ENCODE assay signal across 9 cellular contexts in genomic region chr14:67622675-67623074, GRCh38. TPM values are rescaled to one million over a fixed set of nuclear protein-coding genes. Genes with fewer than 3 reads are reported as not detected.
A peak's percentile ranks its signal among the peaks of the same experiment; 100 is the strongest.
DNase-seq lines count a peak whose midpoint lies in the region; ATAC-seq, FAIRE-seq and TF ChIP-seq lines count a peak whose summit lies in the region.
"Had no signal": no experiment of that assay in that cellular context is flagged by ENCODE, and none has a peak within 500 bp of the region (broad histone marks: within the 10 kb centered on the region; RNA-seq: fewer than 3 reads in every experiment).

No MANE protein-coding gene starts in this region.

- FAIRE-seq in D721Med (lab: Jason Lieb, UNC), result no peak

- peaks cover 5% of the 10 kb centered on the region; the same call in 1 of the 2 replicates for H3K4me1 ChIP-seq in Caco-2
- peaks cover 34% of the 10 kb centered on the region for H3K4me1 ChIP-seq in suprapubic skin

- H3K9me3 ChIP-seq in Caco-2 (no peaks in the 10 kb centered on the region), suprapubic skin (no peaks in the 10 kb centered on the region)

- TF ChIP-seq CTCF in Caco-2 (IDR thresholded peaks at IDR 0.05; ENCODE audit: insufficient read depth in 1 of 2, low read depth in 1 of 2, low read length in 1 of 2, severe bottlenecking in 1 of 2, unreplicated experiment in 1 of 2) (no peak), suprapubic skin (IDR thresholded peaks at IDR 0.05) (no peak), D721Med (IDR thresholded peaks at IDR 0.05; ENCODE audit: insufficient read depth, missing control alignments) (no peak)

- ATAC-seq in activated T-helper 17 cell treated with anti-CD3 and anti-CD28 coated beads, Interleukin-2, amount 50 U/mL, for 72 hours (replicated peaks), result no peak
- ATAC-seq in HG02763 (IDR thresholded peaks at IDR 0.05; ENCODE audit: unreplicated experiment), result no peak

- TF ChIP-seq POLR2A in suprapubic skin (IDR thresholded peaks at IDR 0.05), result no peak

- POLR2A ChIA-PET in Caco-2 (lab: Charles Lee), result interaction anchor here (0.8 kb wide), 1 partner anchor 23 kb away, joined by 3 read pairs; the partner anchor contains the start of gene PIGH

- DNase-seq in Caco-2 (peak in 1 of 2 experiments; percentile 10), Kasumi-1 (lab: John Stamatoyannopoulos, UW) (peak; percentile 92), iPS DF 4.7 (ENCODE audit: extremely low read depth, low spot score) (peak; percentile 44), suprapubic skin (ENCODE audit: low spot score in 2 of 2) (no peak), D721Med (ENCODE audit: insufficient read length, low spot score) (no peak)
- no peak for DNase-seq in stimulated activated CD4-positive, alpha-beta T cell treated with anti-CD3 and anti-CD28 coated beads, Interleukin-12 subunit alpha, Interleukin-12 subunit beta, amount 100 ng/mL, for 4 hours

- H3K36me3 ChIP-seq in Caco-2 (ENCODE audit: control insufficient read depth, insufficient read depth, low read length) (no peaks in the 10 kb centered on the region), suprapubic skin (no peaks in the 10 kb centered on the region)

- no peak overlapping the region for H3K4me3 Mint-ChIP-seq in Caco-2 (ENCODE audit: unreplicated experiment)
- H3K4me3 Mint-ChIP-seq in activated T-helper 17 cell treated with anti-CD3 and anti-CD28 coated beads, Interleukin-2, amount 50 U/mL, for 72 hours, result peak overlapping the region; percentile 31

- H3K27ac ChIP-seq in suprapubic skin, result peak overlapping the region; percentile 35
- H3K27ac ChIP-seq: HL-60 had no signal

- no peaks in the 10 kb centered on the region for H3K27me3 Mint-ChIP-seq in Caco-2 (ENCODE audit: insufficient read depth, unreplicated experiment)
- H3K27me3 Mint-ChIP-seq in activated T-helper 17 cell treated with anti-CD3 and anti-CD28 coated beads, Interleukin-2, amount 50 U/mL, for 72 hours, result peaks cover 4% of the 10 kb centered on the region

- no peak overlapping the region for H3K27ac Mint-ChIP-seq in Caco-2 (ENCODE audit: unreplicated experiment)
- H3K27ac Mint-ChIP-seq in activated T-helper 17 cell treated with anti-CD3 and anti-CD28 coated beads, Interleukin-2, amount 50 U/mL, for 72 hours, result peak overlapping the region; percentile 81

- H3K4me1 Mint-ChIP-seq in Caco-2 (ENCODE audit: low read depth, unreplicated experiment), result peaks cover 16% of the 10 kb centered on the region
- peaks cover 4% of the 10 kb centered on the region for H3K4me1 Mint-ChIP-seq in activated T-helper 17 cell treated with anti-CD3 and anti-CD28 coated beads, Interleukin-2, amount 50 U/mL, for 72 hours

- no peaks in the 10 kb centered on the region for H3K27me3 ChIP-seq in Caco-2 (replicated peaks; ENCODE audit: control insufficient read depth, insufficient read depth, low read length)
- H3K27me3 ChIP-seq in suprapubic skin, result no peaks in the 10 kb centered on the region

- H3K36me3 Mint-ChIP-seq in Caco-2 (ENCODE audit: insufficient read depth, unreplicated experiment), result peaks cover 14% of the 10 kb centered on the region
- peaks cover 41% of the 10 kb centered on the region for H3K36me3 Mint-ChIP-seq in activated T-helper 17 cell treated with anti-CD3 and anti-CD28 coated beads, Interleukin-2, amount 50 U/mL, for 72 hours (ENCODE audit: low read depth)

- H3K4me3 ChIP-seq in Caco-2 (ENCODE audit: low read depth, low read length) (no peak overlapping the region), suprapubic skin (no peak overlapping the region)

- H3K9me3 Mint-ChIP-seq in Caco-2 (ENCODE audit: unreplicated experiment), result no peaks in the 10 kb centered on the region
- no peaks in the 10 kb centered on the region for H3K9me3 Mint-ChIP-seq in activated T-helper 17 cell treated with anti-CD3 and anti-CD28 coated beads, Interleukin-2, amount 50 U/mL, for 72 hours

- CTCF ChIA-PET in Caco-2 (lab: Charles Lee), result interaction anchor here (0.6 to 0.7 kb wide), 2 partner anchors 44 to 228 kb away, joined by 3 read pairs; no protein-coding TSS in a partner anchor

- WGBS in suprapubic skin, result 54% methylated on average over 4 of the region's 4 CpGs

- intact Hi-C loops in Caco-2 (cut with micrococcal nuclease; ENCODE audit: unreplicated experiment), result no loop called here

- TF ChIP-seq EP300 in suprapubic skin (IDR thresholded peaks at IDR 0.05), result no peak

- TSS peak; percentile 6 for BruUV-seq in Caco-2 (replicated peaks; lab: Mats Ljungman, UMichigan)

RNA-seq across cellular contexts. Expression of gene ARG2, which starts 3.0 kb away (rescaled TPM):
- 22.6 and 22.8 TPM in 2 replicates for total RNA-seq in Caco-2 (2022)
- total RNA-seq in activated T-helper 17 cell treated with anti-CD3 and anti-CD28 coated beads, Interleukin-2, amount 50 U/mL, for 72 hours, result 10 to 100 TPM; 14.3 to 64.7 TPM
- 1 to 10 TPM; 3.5 to 9.6 (median 5.4) TPM for total RNA-seq in suprapubic skin

RNA-seq across cellular contexts. Expression of gene PIGH, which starts 22.6 kb away (rescaled TPM):
- total RNA-seq in Caco-2 (2022), result 16.9 and 20.4 TPM in 2 replicates
- total RNA-seq in activated T-helper 17 cell treated with anti-CD3 and anti-CD28 coated beads, Interleukin-2, amount 50 U/mL, for 72 hours, result 10 to 100 TPM; 17.6 to 20.0 TPM
- 10 to 100 TPM; 29.6 to 50.5 (median 36.4) TPM for total RNA-seq in suprapubic skin

RNA-seq across cellular contexts. Expression of gene VTI1B, which starts 51.8 kb away (rescaled TPM):
- 102 and 117 TPM in 2 replicates for total RNA-seq in Caco-2 (2022)
- 10 to 100 TPM; 29.3 to 68.1 TPM for total RNA-seq in activated T-helper 17 cell treated with anti-CD3 and anti-CD28 coated beads, Interleukin-2, amount 50 U/mL, for 72 hours
- total RNA-seq in suprapubic skin, result 10 to 100 TPM; 48.4 to 61.1 (median 56.2) TPM

Comparison
In these comparisons a context has a peak if more than half of its experiments do, and no peak if none do; other contexts are left out.
1. DNase-seq: peak in Kasumi-1 (2 of 2) and iPS DF 4.7 (single experiment); none in suprapubic skin (0 of 2), D721Med (single experiment) and stimulated activated CD4-positive, alpha-beta T cell treated with anti-CD3 and anti-CD28 coated beads, Interleukin-12 subunit alpha, Interleukin-12 subunit beta, amount 100 ng/mL, for 4 hours (single experiment).